8 cellular contexts compared by ENCODE assay signal in genomic region chr20:3000852-3001523, GRCh38. TPM values are rescaled to one million over a fixed set of nuclear protein-coding genes. Genes with fewer than 3 reads are reported as not detected.
DNase-seq lines count a peak whose midpoint lies in the region; ATAC-seq, FAIRE-seq and TF ChIP-seq lines count a peak whose summit lies in the region.

No MANE protein-coding gene starts in this region.

- H3F3A ChIP-seq in GM23338 (replicated peaks; ENCODE audit: low read depth): no peaks in the 10 kb centered on the region

- BruUV-seq in HepG2 (replicated peaks; lab: Mats Ljungman, UMichigan): no TSS peak

- no peak overlapping the region for H2AFZ ChIP-seq in GM23338
- no peak overlapping the region for H2AFZ ChIP-seq in HepG2 (ENCODE audit: low read length)

- TF ChIP-seq RAD21 in HepG2 (CRISPR knock-in tag; IDR thresholded peaks at IDR 0.05): no peak

- no peaks in the 10 kb centered on the region for H3K9me3 ChIP-seq in HepG2 (ENCODE audit: low read length)

- ATAC-seq in GM23338: peak; percentile 62
- ATAC-seq in HepG2: no peak
- ATAC-seq in stimulated activated memory B cell treated with anti-CD40 and anti-IgM and Interleukin-4, amounts not matched to agents 10 μg/mL and 1 μg/mL and 100 μg/mL, for 72 hours: no peak
- ATAC-seq in activated CD8-positive, alpha-beta T cell treated with anti-CD3 and anti-CD28 coated beads, Interleukin-2, amount 10 ng/mL, durations not matched to agents 7 days and 5 days: no peak

- CTCF ChIA-PET in HepG2 (lab: Yijun Ruan, JAX; ENCODE audit: low intra/inter-chr PET ratio, low total read pairs): no interaction called here
- CTCF ChIA-PET in activated CD8-positive, alpha-beta T cell treated with anti-CD3 and anti-CD28 coated beads, Interleukin-2, amount 10 ng/mL, durations not matched to agents 7 days and 5 days (lab: Charles Lee): no interaction called here

- TF ChIP-seq CTCF in C4-2B (conservative IDR thresholded peaks at IDR 0.05) (peak; percentile 71), GM23338 (conservative IDR thresholded peaks at IDR 0.05; ENCODE audit: low read depth in 2 of 2) (peak; percentile 47 to 52), brain microvascular endothelial cell (IDR thresholded peaks at IDR 0.05; ENCODE audit: low read depth, low read length, missing control alignments) (no peak), HepG2 (CRISPR knock-in tag; IDR thresholded peaks at IDR 0.05) (no peak)

- peak; percentile 63 for DNase-seq in GM23338 (ENCODE audit: low spot score)
- DNase-seq in NCI-H446 treated with DMSO at 0.1 percent for 48 hours (lab: John Stamatoyannopoulos, UW): peak; percentile 37
- peak; percentile 53 for DNase-seq in brain microvascular endothelial cell
- no peak for DNase-seq in HepG2 (ENCODE audit: low spot score)
- DNase-seq in stimulated activated CD4-positive, alpha-beta T cell treated with anti-CD3 and anti-CD28 coated beads, Interleukin-12 subunit alpha, Interleukin-12 subunit beta, amount 100 ng/mL, for 4 hours: no peak
- no peak for DNase-seq in activated CD8-positive, alpha-beta T cell treated with anti-CD3 and anti-CD28 coated beads, Interleukin-2, amount 10 ng/mL, durations not matched to agents 7 days and 5 days

- H3K4me2 ChIP-seq in GM23338 (no peak overlapping the region), HepG2 (ENCODE audit: low read depth, low read length) (no peak overlapping the region)

- POLR2A ChIA-PET in HepG2 (lab: Yijun Ruan, JAX): no interaction called here
- POLR2A ChIA-PET in activated CD8-positive, alpha-beta T cell treated with anti-CD3 and anti-CD28 coated beads, Interleukin-2, amount 10 ng/mL, durations not matched to agents 7 days and 5 days (lab: Charles Lee): no interaction called here

- H3K79me2 ChIP-seq in GM23338 (replicated peaks; ENCODE audit: insufficient read depth): no peaks in the 10 kb centered on the region
- no peaks in the 10 kb centered on the region for H3K79me2 ChIP-seq in HepG2 (ENCODE audit: insufficient read depth, low read length)

- H3K4me1 ChIP-seq in GM23338 (ENCODE audit: insufficient read depth): no peaks in the 10 kb centered on the region
- H3K4me1 ChIP-seq in HepG2 (ENCODE audit: insufficient read depth, low read length): peaks cover 10% of the 10 kb centered on the region

- no peaks in the 10 kb centered on the region for H3K27me3 ChIP-seq in GM23338 (ENCODE audit: insufficient read depth)
- no peaks in the 10 kb centered on the region for H3K27me3 ChIP-seq in brain microvascular endothelial cell (replicated peaks)
- no peaks in the 10 kb centered on the region for H3K27me3 ChIP-seq in HepG2 (ENCODE audit: control insufficient read depth in 1 of 2, insufficient read depth in 2 of 2, low read length in 2 of 2)

- FAIRE-seq in HepG2 (lab: Jason Lieb, UNC): no peak

- no peak overlapping the region; the same call in 1 of the 2 replicates for H3K27ac Mint-ChIP-seq in GM23338
- no peak overlapping the region for H3K27ac Mint-ChIP-seq in stimulated activated memory B cell treated with anti-CD40 and anti-IgM and Interleukin-4, amounts not matched to agents 10 μg/mL and 1 μg/mL and 100 μg/mL, for 72 hours
- H3K27ac Mint-ChIP-seq in activated CD8-positive, alpha-beta T cell treated with anti-CD3 and anti-CD28 coated beads, Interleukin-2, amount 10 ng/mL, durations not matched to agents 7 days and 5 days: no peak overlapping the region

- TF ChIP-seq EP300 in HepG2 (IDR thresholded peaks at IDR 0.05; ENCODE audit: low read depth in 2 of 2, low read length in 2 of 2) (no peak), HepG2 (CRISPR knock-in tag; IDR thresholded peaks at IDR 0.05; ENCODE audit: borderline replicate concordance) (no peak)

- H3K27ac ChIP-seq in C4-2B (no peak overlapping the region), GM23338 (ENCODE audit: low read depth) (no peak overlapping the region), brain microvascular endothelial cell (no peak overlapping the region), HepG2 (ENCODE audit: extremely low read length, insufficient read depth, low read length) (no peak overlapping the region)

- H3K4me1 Mint-ChIP-seq in GM23338: peaks cover 9% of the 10 kb centered on the region
- H3K4me1 Mint-ChIP-seq in stimulated activated memory B cell treated with anti-CD40 and anti-IgM and Interleukin-4, amounts not matched to agents 10 μg/mL and 1 μg/mL and 100 μg/mL, for 72 hours: no peaks in the 10 kb centered on the region
- H3K4me1 Mint-ChIP-seq in activated CD8-positive, alpha-beta T cell treated with anti-CD3 and anti-CD28 coated beads, Interleukin-2, amount 10 ng/mL, durations not matched to agents 7 days and 5 days (ENCODE audit: low read depth): no peaks in the 10 kb centered on the region

- no peak for TF ChIP-seq POLR2A in HepG2 (IDR thresholded peaks at IDR 0.05; ENCODE audit: insufficient read depth in 1 of 2, low read depth in 2 of 2, low read length in 2 of 2)

- H3K4me3 ChIP-seq in GM23338: no peak overlapping the region
- H3K4me3 ChIP-seq in brain microvascular endothelial cell (ENCODE audit: low read depth, low read length): no peak overlapping the region
- H3K4me3 ChIP-seq in HepG2 (replicated peaks in 1 of 3; ENCODE audit: insufficient read depth in 1 of 3, low read depth in 2 of 3, low read length in 3 of 3): no peak overlapping the region

- WGBS in HepG2 (ENCODE audit: low lambda C conversion rate): 96% methylated on average over 7 of the region's 7 CpGs

- no peak overlapping the region for H3K4me3 Mint-ChIP-seq in GM23338
- no peak overlapping the region for H3K4me3 Mint-ChIP-seq in stimulated activated memory B cell treated with anti-CD40 and anti-IgM and Interleukin-4, amounts not matched to agents 10 μg/mL and 1 μg/mL and 100 μg/mL, for 72 hours
- no peak overlapping the region for H3K4me3 Mint-ChIP-seq in activated CD8-positive, alpha-beta T cell treated with anti-CD3 and anti-CD28 coated beads, Interleukin-2, amount 10 ng/mL, durations not matched to agents 7 days and 5 days

- no peak overlapping the region for H3K9ac ChIP-seq in HepG2 (ENCODE audit: insufficient read depth, low read depth, low read length)

- no peaks in the 10 kb centered on the region for H3K9me3 Mint-ChIP-seq in GM23338
- H3K9me3 Mint-ChIP-seq in stimulated activated memory B cell treated with anti-CD40 and anti-IgM and Interleukin-4, amounts not matched to agents 10 μg/mL and 1 μg/mL and 100 μg/mL, for 72 hours: no peaks in the 10 kb centered on the region
- H3K9me3 Mint-ChIP-seq in activated CD8-positive, alpha-beta T cell treated with anti-CD3 and anti-CD28 coated beads, Interleukin-2, amount 10 ng/mL, durations not matched to agents 7 days and 5 days (ENCODE audit: insufficient read depth): no peaks in the 10 kb centered on the region

- peaks cover 9% of the 10 kb centered on the region; the same call in 2 of the 3 replicates for H3K36me3 Mint-ChIP-seq in GM23338 (ENCODE audit: low read depth)
- H3K36me3 Mint-ChIP-seq in stimulated activated memory B cell treated with anti-CD40 and anti-IgM and Interleukin-4, amounts not matched to agents 10 μg/mL and 1 μg/mL and 100 μg/mL, for 72 hours: peaks cover 38% of the 10 kb centered on the region
- H3K36me3 Mint-ChIP-seq in activated CD8-positive, alpha-beta T cell treated with anti-CD3 and anti-CD28 coated beads, Interleukin-2, amount 10 ng/mL, durations not matched to agents 7 days and 5 days (ENCODE audit: low read depth): peaks cover 24% of the 10 kb centered on the region

- H3K36me3 ChIP-seq in GM23338 (ENCODE audit: insufficient read depth) (peaks cover 4% of the 10 kb centered on the region), brain microvascular endothelial cell (replicated peaks) (peaks cover 3% of the 10 kb centered on the region), HepG2 (replicated peaks in 1 of 2; ENCODE audit: control insufficient read depth in 1 of 2, insufficient read depth in 2 of 2, low read length in 2 of 2) (peaks cover 11 to 21% of the 10 kb centered on the region in 2 experiments)

- H4K20me1 ChIP-seq in GM23338 (replicated peaks; ENCODE audit: insufficient read depth): peaks cover 4% of the 10 kb centered on the region; the same call in 1 of the 2 replicates
- no peaks in the 10 kb centered on the region for H4K20me1 ChIP-seq in HepG2 (ENCODE audit: insufficient read depth, low read length)

- no peaks in the 10 kb centered on the region for H3K9me2 ChIP-seq in GM23338 (ENCODE audit: insufficient read depth)

- peaks cover 1% of the 10 kb centered on the region for H3K27me3 Mint-ChIP-seq in GM23338 (ENCODE audit: insufficient read depth, low read depth, poor library complexity)
- no peaks in the 10 kb centered on the region for H3K27me3 Mint-ChIP-seq in stimulated activated memory B cell treated with anti-CD40 and anti-IgM and Interleukin-4, amounts not matched to agents 10 μg/mL and 1 μg/mL and 100 μg/mL, for 72 hours
- H3K27me3 Mint-ChIP-seq in activated CD8-positive, alpha-beta T cell treated with anti-CD3 and anti-CD28 coated beads, Interleukin-2, amount 10 ng/mL, durations not matched to agents 7 days and 5 days (ENCODE audit: low read depth): no peaks in the 10 kb centered on the region

- in situ Hi-C loops in brain microvascular endothelial cell (cut with HindIII; ENCODE audit: low pct_ligation_motif_present, low sequenced_read_pairs) (no loop called here), HepG2 (cut with HindIII; ENCODE audit: extremely low pct_ligation_motif_present, low pct_unique_long_range_greater_than_20kb) (no loop called here)

- intact Hi-C loops in HepG2 (cut with micrococcal nuclease; ENCODE audit: unreplicated experiment): loop anchor here (5.0 kb wide), 1 partner anchor 89 kb away; no protein-coding TSS in a partner anchor

RNA-seq across cellular contexts. Expression of gene GNRH2, which starts 42.4 kb away (rescaled TPM):
- total RNA-seq in GM23338 (2014; rRNA removed; shearing (Covaris generic)): not detected in 2 replicates
- polyA plus RNA-seq in GM23338 (2016; fragmentation: Nextera tagmentation; extraction: Ambion mirVana) (not detected in 2 replicates), HepG2 (2011; rRNA removed) (0.22 and 0.28 TPM in 2 replicates)
- not detected in 2 replicates for total RNA-seq in HepG2 (2016; rRNA removed; fragmentation: Illumina TruSeq; extraction: Trizol)
- total RNA-seq in HepG2 (2016; cell fraction: cytosol; rRNA removed; fragmentation: Illumina TruSeq; extraction: Trizol; ENCODE audit: low read depth): not detected in 2 replicates
- total RNA-seq in HepG2 (2016; cell fraction: insoluble cytoplasmic fraction; rRNA removed; fragmentation: Illumina TruSeq; extraction: Trizol): 0.22 TPM in 1 of 2 replicates, not detected in the other
- total RNA-seq in HepG2 (2016; cell fraction: membrane; rRNA removed; fragmentation: Illumina TruSeq; extraction: Trizol): not detected in 2 replicates
- total RNA-seq in HepG2 (2016; cell fraction: nucleus; rRNA removed; fragmentation: Illumina TruSeq; extraction: Trizol): 0.72 and 1.5 TPM in 2 replicates
- polyA plus RNA-seq in HepG2 (2011; cell fraction: cytosol; rRNA removed): not detected in 2 replicates
- 2.9 and 3.0 TPM in 2 replicates for polyA plus RNA-seq in HepG2 (2011; cell fraction: nucleus; rRNA removed)
- 0.37 TPM in 1 of 2 replicates, not detected in the other for polyA plus RNA-seq in HepG2 (2012)
- polyA plus RNA-seq in HepG2 (2016; cell fraction: cytosol; fragmentation: Illumina TruSeq; extraction: Trizol; ENCODE audit: low read depth): not detected in 2 replicates
- polyA plus RNA-seq in HepG2 (2016; cell fraction: insoluble cytoplasmic fraction; fragmentation: Illumina TruSeq; extraction: Trizol; ENCODE audit: low read depth): not detected in 2 replicates
- not detected in 2 replicates for polyA plus RNA-seq in HepG2 (2016; cell fraction: membrane; fragmentation: Illumina TruSeq; extraction: Trizol; ENCODE audit: low read depth)
- polyA plus RNA-seq in HepG2 (2016; cell fraction: nucleus; fragmentation: Illumina TruSeq; extraction: Trizol; ENCODE audit: insufficient read depth, low read depth): 0.96 and 1.2 TPM in 2 replicates
- 0.21 and 1.1 TPM in 2 replicates for polyA minus RNA-seq in HepG2 (2011; rRNA and poly(A)+ RNA removed; ENCODE audit: low replicate concordance)
- polyA minus RNA-seq in HepG2 (2011; cell fraction: cytosol; rRNA and poly(A)+ RNA removed): not detected in 2 replicates
- 5.0 and 7.0 TPM in 2 replicates for polyA minus RNA-seq in HepG2 (2011; cell fraction: nucleus; rRNA and poly(A)+ RNA removed)
- 1 to 10 TPM; 1.5 to 1.7 TPM for total RNA-seq in activated CD8-positive, alpha-beta T cell treated with anti-CD3 and anti-CD28 coated beads, Interleukin-2, amount 10 ng/mL, durations not matched to agents 7 days and 5 days

RNA-seq across cellular contexts. Expression of gene MRPS26, which starts 44.9 kb away (rescaled TPM):
- 103 and 105 TPM in 2 replicates for total RNA-seq in GM23338 (2014; rRNA removed; shearing (Covaris generic))
- polyA plus RNA-seq in GM23338 (2016; fragmentation: Nextera tagmentation; extraction: Ambion mirVana): 154 and 158 TPM in 2 replicates
- total RNA-seq in HepG2 (2016; rRNA removed; fragmentation: Illumina TruSeq; extraction: Trizol): 187 and 201 TPM in 2 replicates
- 73.7 and 85.4 TPM in 2 replicates for total RNA-seq in HepG2 (2016; cell fraction: cytosol; rRNA removed; fragmentation: Illumina TruSeq; extraction: Trizol; ENCODE audit: low read depth)
- 186 and 201 TPM in 2 replicates for total RNA-seq in HepG2 (2016; cell fraction: insoluble cytoplasmic fraction; rRNA removed; fragmentation: Illumina TruSeq; extraction: Trizol)
- 110 and 125 TPM in 2 replicates for total RNA-seq in HepG2 (2016; cell fraction: membrane; rRNA removed; fragmentation: Illumina TruSeq; extraction: Trizol)
- 63.7 and 71.2 TPM in 2 replicates for total RNA-seq in HepG2 (2016; cell fraction: nucleus; rRNA removed; fragmentation: Illumina TruSeq; extraction: Trizol)
- 89.8 and 96.6 TPM in 2 replicates for polyA plus RNA-seq in HepG2 (2011; rRNA removed)
- polyA plus RNA-seq in HepG2 (2011; cell fraction: cytosol; rRNA removed): 91.9 and 140 TPM in 2 replicates
- 52.3 and 57.4 TPM in 2 replicates for polyA plus RNA-seq in HepG2 (2011; cell fraction: nucleus; rRNA removed)
- 67.7 and 77.8 TPM in 2 replicates for polyA plus RNA-seq in HepG2 (2012)
- 65.7 and 79.0 TPM in 2 replicates for polyA plus RNA-seq in HepG2 (2016; cell fraction: cytosol; fragmentation: Illumina TruSeq; extraction: Trizol; ENCODE audit: low read depth)
- 195 and 204 TPM in 2 replicates for polyA plus RNA-seq in HepG2 (2016; cell fraction: insoluble cytoplasmic fraction; fragmentation: Illumina TruSeq; extraction: Trizol; ENCODE audit: low read depth)
- 80.8 and 93.5 TPM in 2 replicates for polyA plus RNA-seq in HepG2 (2016; cell fraction: membrane; fragmentation: Illumina TruSeq; extraction: Trizol; ENCODE audit: low read depth)
- 120 and 125 TPM in 2 replicates for polyA plus RNA-seq in HepG2 (2016; cell fraction: nucleus; fragmentation: Illumina TruSeq; extraction: Trizol; ENCODE audit: insufficient read depth, low read depth)
- 22.4 and 55.0 TPM in 2 replicates for polyA minus RNA-seq in HepG2 (2011; rRNA and poly(A)+ RNA removed; ENCODE audit: low replicate concordance)
- 24.7 and 35.9 TPM in 2 replicates for polyA minus RNA-seq in HepG2 (2011; cell fraction: cytosol; rRNA and poly(A)+ RNA removed)
- polyA minus RNA-seq in HepG2 (2011; cell fraction: nucleus; rRNA and poly(A)+ RNA removed): 13.3 and 16.5 TPM in 2 replicates
- 10 to 100 TPM; 37.4 to 38.9 TPM for total RNA-seq in activated CD8-positive, alpha-beta T cell treated with anti-CD3 and anti-CD28 coated beads, Interleukin-2, amount 10 ng/mL, durations not matched to agents 7 days and 5 days

Comparison
In these comparisons a context has a peak if more than half of its experiments do, and no peak if none do; other contexts are left out.
1. CTCF ChIP-seq: peak in C4-2B (single experiment) and GM23338 (2 of 2); none in brain microvascular endothelial cell (single experiment) and HepG2 (single experiment).
2. DNase-seq: peak in GM23338 (single experiment), NCI-H446 treated with DMSO at 0.1 percent for 48 hours (single experiment) and brain microvascular endothelial cell (single experiment); none in HepG2 (single experiment), stimulated activated CD4-positive, alpha-beta T cell treated with anti-CD3 and anti-CD28 coated beads, Interleukin-12 subunit alpha, Interleukin-12 subunit beta, amount 100 ng/mL, for 4 hours (single experiment) and activated CD8-positive, alpha-beta T cell treated with anti-CD3 and anti-CD28 coated beads, Interleukin-2, amount 10 ng/mL, durations not matched to agents 7 days and 5 days (single experiment).